ENCODE assay signal across 23 cellular contexts in the genomic region with DNA sequence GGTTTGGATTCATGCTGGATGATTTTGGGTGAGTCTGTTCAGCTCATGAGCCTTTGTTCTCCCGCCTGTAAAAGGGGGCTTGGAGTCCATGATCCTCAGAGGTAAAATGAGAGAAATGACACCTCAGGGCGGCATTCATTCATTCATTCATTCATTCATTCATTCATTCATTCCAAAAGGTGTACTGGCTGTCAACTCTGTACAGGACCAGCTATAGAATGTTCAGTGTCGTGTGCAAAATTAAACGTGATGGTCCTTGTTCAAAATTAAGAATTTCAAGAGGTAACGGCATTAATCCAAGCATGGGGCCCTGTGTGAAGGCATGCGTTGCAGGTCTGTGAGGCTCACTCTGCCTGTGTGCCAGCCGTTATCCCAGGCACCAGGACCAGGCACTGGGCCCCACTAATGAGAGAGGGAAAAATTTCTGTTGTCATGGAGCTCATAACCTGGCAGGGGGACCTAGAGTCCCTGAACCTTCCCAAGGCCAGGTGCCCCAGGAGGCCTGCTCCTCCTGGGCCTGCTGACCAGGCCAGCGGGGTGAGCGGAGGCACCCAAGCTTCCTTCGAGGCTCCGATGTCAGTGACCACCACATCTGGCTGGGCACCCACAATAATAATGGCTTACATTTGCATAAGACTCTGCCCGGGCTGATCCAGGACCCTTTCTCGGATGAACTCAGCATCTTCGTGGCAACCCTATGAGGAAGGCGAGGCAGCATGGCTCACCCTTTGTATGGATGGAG. TPM values are rescaled to one million over a fixed set of nuclear protein-coding genes. Genes with fewer than 3 reads are reported as not detected.
DNase-seq lines count a peak whose midpoint lies in the region; ATAC-seq and TF ChIP-seq lines count a peak whose summit lies in the region.
"Had no signal": no experiment of that assay in that cellular context is flagged by ENCODE, and none has a peak within 500 bp of the region (broad histone marks: within the 10 kb centered on the region; RNA-seq: fewer than 3 reads in every experiment).

No MANE protein-coding gene starts in this region.

- H3K27ac ChIP-seq in epithelial cell of prostate (peak overlapping the region; percentile 34), trophoblast cell (ENCODE audit: low read depth, low read length) (no peak overlapping the region)
- H3K27ac ChIP-seq: foreskin keratinocyte, heart left ventricle, spleen, transverse colon had no signal

- H2BK12ac ChIP-seq in trophoblast cell (ENCODE audit: low read length): peak overlapping the region; percentile 4

- in situ Hi-C loops in ACHN (cut with HindIII; ENCODE audit: low pct_ligation_motif_present, low pct_unique_long_range_greater_than_20kb, low sequenced_read_pairs): no loop called here

- H3K9ac ChIP-seq in adipocyte (ENCODE audit: low read length): peak overlapping the region; percentile 71
- H3K9ac ChIP-seq in trophoblast cell (ENCODE audit: low read length): no peak overlapping the region

- no peak overlapping the region for H2AFZ ChIP-seq in trophoblast cell (ENCODE audit: insufficient read depth, low read length, poor library complexity)

- no CpG with 5 or more reads among the region's 15 CpGs for WGBS in trophoblast cell (ENCODE audit: extremely low coverage, insufficient coverage, insufficient read length)

- peak overlapping the region; percentile 3 for H3K14ac ChIP-seq in trophoblast cell (ENCODE audit: low read length)

- H3K4me2 ChIP-seq in trophoblast cell (ENCODE audit: low read length): no peak overlapping the region

- H2AK5ac ChIP-seq in trophoblast cell (ENCODE audit: low read length): peak overlapping the region; percentile 1

- no peak for TF ChIP-seq CTCF in GM10248 (IDR thresholded peaks at IDR 0.05; ENCODE audit: control extremely low read depth, extremely low read depth, low read depth, missing control alignments)

- H2BK120ac ChIP-seq in trophoblast cell (ENCODE audit: insufficient read depth, low read length, poor library complexity): no peak overlapping the region

- peaks cover 11% of the 10 kb centered on the region for H3K79me2 ChIP-seq in trophoblast cell (ENCODE audit: control insufficient read depth, insufficient read depth, low read length, poor library complexity)

- H3K4ac ChIP-seq in trophoblast cell (ENCODE audit: low read depth, low read length): no peak overlapping the region

- no peak overlapping the region for H3K23ac ChIP-seq in trophoblast cell (ENCODE audit: low read length)

- DNase-seq in HT-29 (ENCODE audit: low spot score) (peak; percentile 45), adipocyte (ENCODE audit: low read depth) (no peak), epithelial cell of prostate (ENCODE audit: low read depth, low spot score) (no peak), trophoblast cell (no peak), left lobe of liver (ENCODE audit: low spot score) (no peak), ACHN (no peak), SK-N-DZ (ENCODE audit: low spot score) (no peak), GM10248 (ENCODE audit: extremely low spot score) (no peak)
- DNase-seq: activated CD4-positive, alpha-beta T cell treated with anti-CD3 and anti-CD28 coated beads, Interleukin-2, amount 50 U/mL, for 4 hours; activated gamma-delta T cell treated with Interleukin-2 at 50 U/mL for 16 hours; activated naive CD8-positive, alpha-beta T cell treated with anti-CD3 and anti-CD28 coated beads, Interleukin-2, amount 10 ng/mL, durations not matched to agents 7 days and 5 days; activated T-cell treated with anti-CD3 and anti-CD28 coated beads, Interleukin-2, amount 50 U/mL, for 48 hours; CD4-positive, alpha-beta memory T cell; endodermal cell; NCI-H1694; NCI-H446 treated with DMSO at 0.1 percent for 48 hours; NCI-H82; nephron progenitor cell; spleen had no signal

- H3K9me3 ChIP-seq in adipocyte (ENCODE audit: control insufficient read depth, low read length) (peaks cover 5% of the 10 kb centered on the region), trophoblast cell (ENCODE audit: insufficient read depth, low read depth, low read length) (no peaks in the 10 kb centered on the region)
- H3K9me3 ChIP-seq: esophagus muscularis mucosa, heart left ventricle, spleen, transverse colon had no signal

- H4K12ac ChIP-seq in trophoblast cell (ENCODE audit: low read depth, low read length): no peak overlapping the region

- CTCF ChIA-PET in GM10248 (lab: Yijun Ruan, JAX): interaction anchor here (1.5 kb wide), 1 partner anchor 8 kb away, joined by 3 read pairs; no protein-coding TSS in a partner anchor

- H3K4me1 ChIP-seq in adipocyte (ENCODE audit: control insufficient read depth, insufficient read depth, low read length) (peaks cover 31% of the 10 kb centered on the region), trophoblast cell (ENCODE audit: control insufficient read depth in 1 of 2, insufficient read depth in 2 of 2, low read length in 2 of 2) (peaks cover 27 to 34% of the 10 kb centered on the region in 2 experiments)
- H3K4me1 ChIP-seq: esophagus muscularis mucosa, foreskin keratinocyte, heart left ventricle had no signal

- peak overlapping the region; percentile 60 for H4K91ac ChIP-seq in trophoblast cell (ENCODE audit: low read depth, low read length)

- POLR2A ChIA-PET in GM10248 (lab: Yijun Ruan, JAX): no interaction called here

- H3K36me3 ChIP-seq in adipocyte (ENCODE audit: control insufficient read depth, insufficient read depth, low read length, severe bottlenecking) (no peaks in the 10 kb centered on the region), trophoblast cell (ENCODE audit: control insufficient read depth in 1 of 2, insufficient read depth in 2 of 2, low read length in 2 of 2) (no peaks in the 10 kb centered on the region)
- H3K36me3 ChIP-seq: esophagus muscularis mucosa, heart left ventricle, spleen, transverse colon had no signal

- H3K4me3 ChIP-seq in adipocyte (ENCODE audit: low read length) (no peak overlapping the region), trophoblast cell (ENCODE audit: low read depth, low read length) (no peak overlapping the region)
- H3K4me3 ChIP-seq: esophagus muscularis mucosa, heart left ventricle, spleen, transverse colon had no signal

- H3K18ac ChIP-seq in trophoblast cell (ENCODE audit: low read length): no peak overlapping the region

- H3K27me3 ChIP-seq in adipocyte (replicated peaks; ENCODE audit: control insufficient read depth, insufficient read depth, low read length): no peaks in the 10 kb centered on the region
- no peaks in the 10 kb centered on the region for H3K27me3 ChIP-seq in trophoblast cell (ENCODE audit: insufficient read depth, low read length)
- H3K27me3 ChIP-seq: foreskin keratinocyte, transverse colon had no signal

- H2BK5ac ChIP-seq in trophoblast cell (ENCODE audit: low read depth, low read length, poor library complexity): no peak overlapping the region

- ATAC-seq in left lobe of liver: no peak

- H4K8ac ChIP-seq in trophoblast cell (ENCODE audit: low read depth, low read length): no peak overlapping the region

- peaks cover 35% of the 10 kb centered on the region for H3K79me1 ChIP-seq in trophoblast cell (ENCODE audit: low read length)

RNA-seq across cellular contexts. Expression of a gene that starts 53.2 kb away (rescaled TPM):
- total RNA-seq in HT-29 (2014; rRNA removed; shearing (Covaris generic)): 177 and 178 TPM in 2 replicates
- 167 and 177 TPM in 2 replicates for polyA plus RNA-seq in trophoblast cell (2013)
- total RNA-seq in left lobe of liver: 215 TPM
- polyA plus RNA-seq in SK-N-DZ (2014; cell fraction: cytosol; rRNA removed): 13.0 and 16.6 TPM in 2 replicates
- polyA plus RNA-seq in SK-N-DZ (2014; cell fraction: nucleus; rRNA removed): 9.2 and 13.7 TPM in 2 replicates
